In genomic region chr2:192218970-192219369, GRCh38 we compare ENCODE assay signal across 37 cellular contexts. TPM values are rescaled to one million over a fixed set of nuclear protein-coding genes. Genes with fewer than 3 reads are reported as not detected.
"Had no signal": no experiment of that assay in that cellular context is flagged by ENCODE, and none has a peak within 500 bp of the region (broad histone marks: within the 10 kb centered on the region; RNA-seq: fewer than 3 reads in every experiment).

No MANE protein-coding gene starts in this region.

- DNase-seq: Karpas-422, Kasumi-1, MG63, MM.1S, MV-4-11, NCI-H1048, NCI-H1092, NCI-H1092 treated with DMSO at 0.1 percent for 48 hours, NCI-H1105, NCI-H1105 treated with DMSO at 0.1 percent for 48 hours, NCI-H1417, NCI-H1417 treated with DMSO at 0.1 percent for 48 hours, NCI-H1436, NCI-H1436 treated with DMSO at 0.1 percent for 48 hours, NCI-H146, NCI-H1694, NCI-H1694 treated with DMSO at 0.1 percent for 48 hours, NCI-H187, NCI-H187 treated with DMSO at 0.1 percent for 48 hours, NCI-H1930, NCI-H2029, NCI-H2029 treated with DMSO at 0.1 percent for 48 hours, NCI-H2081, NCI-H2081 treated with DMSO at 0.1 percent for 48 hours, NCI-H2107, NCI-H2171, NCI-H2171 treated with DMSO at 0.1 percent for 48 hours, NCI-H2227 treated with DMSO at 0.1 percent for 48 hours, NCI-H226, NCI-H345, NCI-H446, NCI-H446 treated with DMSO at 0.1 percent for 48 hours, NCI-H510A, NCI-H510A treated with DMSO at 0.1 percent for 48 hours, NCI-H524 had no signal

- H3K4me3 ChIP-seq: MG63 had no signal

- H3K36me3 ChIP-seq: MG63 had no signal

- H3K27me3 ChIP-seq: MG63 had no signal

- H3K9me3 ChIP-seq: MG63 had no signal

RNA-seq across cellular contexts. Expression of gene TMEFF2, which starts 24.2 kb away (rescaled TPM):
- total RNA-seq: MCF 10A, NCI-H460 had no signal
